ENCODE assay signal across 22 cellular contexts in the genomic region with DNA sequence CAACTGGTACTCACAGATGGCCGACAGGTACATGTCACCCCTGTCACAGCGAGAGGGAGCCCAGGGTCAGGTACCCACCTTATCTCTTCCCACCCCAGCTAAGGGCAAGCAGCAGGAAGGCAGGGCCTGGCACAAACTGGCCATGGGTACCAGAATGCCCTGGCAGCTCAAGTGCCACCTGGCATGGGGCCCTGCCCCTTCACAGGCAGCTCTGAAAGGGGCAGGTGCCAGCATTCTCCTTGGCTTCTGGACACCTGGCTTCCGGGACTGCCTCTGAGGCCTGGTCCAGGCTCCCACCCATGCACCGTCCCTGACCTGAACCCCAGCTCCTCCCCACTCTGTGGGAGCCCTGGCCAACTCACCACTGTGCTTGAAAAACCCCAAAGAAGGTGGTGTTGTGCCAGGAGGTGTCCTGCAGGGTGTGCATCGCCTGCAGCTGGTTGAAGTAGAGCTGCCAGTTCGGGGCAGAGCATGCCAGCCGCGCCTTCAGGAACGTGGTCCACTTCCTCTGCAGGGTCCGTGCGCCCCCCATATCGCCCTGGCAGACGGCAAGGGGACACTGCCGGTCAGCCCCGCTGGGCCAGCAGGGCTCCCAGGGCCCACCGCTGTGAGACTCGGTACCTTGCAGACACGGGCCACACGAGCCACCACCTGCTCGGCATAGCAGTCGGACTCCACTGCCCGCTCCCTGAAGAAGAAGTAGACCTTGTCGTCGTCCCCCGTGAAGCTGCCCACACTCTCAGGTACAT. TPM values are rescaled to one million over a fixed set of nuclear protein-coding genes. Genes with fewer than 3 reads are reported as not detected.
A peak's percentile ranks its signal among the peaks of the same experiment; 100 is the strongest.
DNase-seq lines count a peak whose midpoint lies in the region; ATAC-seq and TF ChIP-seq lines count a peak whose summit lies in the region.
"Had no signal": no experiment of that assay in that cellular context is flagged by ENCODE, and none has a peak within 500 bp of the region (broad histone marks: within the 10 kb centered on the region; RNA-seq: fewer than 3 reads in every experiment).

No MANE protein-coding gene starts in this region.

- ATAC-seq in left lobe of liver (peak; percentile 43), HG03175 (IDR thresholded peaks at IDR 0.05; ENCODE audit: unreplicated experiment) (no peak)
- ATAC-seq: activated CD8-positive, alpha-beta T cell treated with anti-CD3 and anti-CD28 coated beads for 36 hours had no signal

- H3K27me3 ChIP-seq in stomach (peaks cover 0 to 6% (median 0%) of the 10 kb centered on the region in 3 donors), MG63 (no peaks in the 10 kb centered on the region)
- H3K27me3 ChIP-seq: testis had no signal

- WGBS in stomach, 5 donors = 62 to 75% (median 68%) methylated on average over 10 to 25 of the region's 25 CpGs

- intact Hi-C loops in stomach (cut with DNase I; ENCODE audit: low total_unique reads) = loop anchor here (5.0 kb wide), 1 partner anchor 93 kb away; no protein-coding TSS in a partner anchor

- TF ChIP-seq EP300 in stomach (IDR thresholded peaks at IDR 0.05) = no peak

- H3K4me3 ChIP-seq in stomach (no peak overlapping the region), MG63 (no peak overlapping the region)
- H3K4me3 ChIP-seq: testis had no signal

- no peak for TF ChIP-seq CTCF in stomach (IDR thresholded peaks at IDR 0.05)

- DNase-seq in NCI-H2029 treated with DMSO at 0.1 percent for 48 hours (lab: John Stamatoyannopoulos, UW) = peak; percentile 18
- DNase-seq in cerebellum (ENCODE audit: low spot score) = peak; percentile 78
- peak; percentile 88 for DNase-seq in left lobe of liver (ENCODE audit: low spot score)
- DNase-seq in stomach = peak; percentile 85
- DNase-seq in MG63 = no peak
- DNase-seq in NCI-H146 treated with DMSO at 0.1 percent for 48 hours (lab: John Stamatoyannopoulos, UW; ENCODE audit: unreplicated experiment) = no peak
- DNase-seq: activated CD8-positive, alpha-beta T cell treated with anti-CD3 and anti-CD28 coated beads for 36 hours; activated naive CD4-positive, alpha-beta T cell treated with Interleukin-2 at 50 U/mL for 16 hours; activated T-cell treated with anti-CD3 and anti-CD28 coated beads, Interleukin-2, amount 50 U/mL, for 1 hour; CD4-positive, alpha-beta memory T cell; central memory CD4-positive, alpha-beta T cell; DMS79 treated with DMSO at 0.1 percent for 48 hours; effector memory CD4-positive, alpha-beta T cell; glutamatergic neuron; H9; NCI-H2081 treated with DMSO at 0.1 percent for 48 hours; NCI-H510A treated with DMSO at 0.1 percent for 48 hours; occipital lobe; T-helper 9 cell; testis had no signal

- peak overlapping the region in 3 of 5 donors; percentile 26 to 91 (median 34) for H3K27ac ChIP-seq in stomach
- H3K27ac ChIP-seq: KMS-11, testis had no signal

- H3K4me1 ChIP-seq in stomach = peaks cover 46 to 87% (median 58%) of the 10 kb centered on the region in 4 donors

- H3K36me3 ChIP-seq in stomach (peaks cover 62 to 75% (median 71%) of the 10 kb centered on the region in 4 donors), MG63 (peaks cover 50% of the 10 kb centered on the region)

- TF ChIP-seq POLR2A in stomach (IDR thresholded peaks at IDR 0.05) = no peak

- H3K9me3 ChIP-seq in stomach (no peaks in the 10 kb centered on the region), MG63 (no peaks in the 10 kb centered on the region)
- H3K9me3 ChIP-seq: testis had no signal

RNA-seq across cellular contexts. Expression of gene SEMA4C, which starts 5.4 kb away (rescaled TPM):
- 51.0 TPM for total RNA-seq in cerebellum
- total RNA-seq in left lobe of liver = 18.6 TPM
- 10 to 100 TPM; 10.7 to 78.8 (median 24.4) TPM for total RNA-seq in stomach
- polyA plus RNA-seq in stomach = 10 to 100 TPM in 1 of 3 donors, 1 to 10 TPM in 2; 5.7 to 15.8 (median 8.0) TPM
- 12.6 and 16.2 TPM in 2 replicates for total RNA-seq in MG63 (2014; rRNA removed; shearing (Covaris generic); ENCODE audit: low replicate concordance)

RNA-seq across cellular contexts. Expression of gene ANKRD39, which starts 6.7 kb away (rescaled TPM):
- 13.2 TPM for total RNA-seq in cerebellum
- total RNA-seq in left lobe of liver = 9.5 TPM
- total RNA-seq in stomach = 10 to 100 TPM in 3 of 5 donors, 1 to 10 TPM in 2; 2.8 to 32.1 (median 11.3) TPM
- 10 to 100 TPM; 11.5 to 18.0 (median 14.1) TPM for polyA plus RNA-seq in stomach
- total RNA-seq in MG63 (2014; rRNA removed; shearing (Covaris generic); ENCODE audit: low replicate concordance) = 9.2 and 14.1 TPM in 2 replicates

RNA-seq across cellular contexts. Expression of gene ANKRD23, which starts 20.7 kb away (rescaled TPM):
- total RNA-seq in cerebellum (8.0 TPM), left lobe of liver (4.4 TPM), stomach (1 to 10 TPM in 4 of 5 donors, not detected in 1; 1.3 to 3.6 (median 2.0) TPM)
- polyA plus RNA-seq in stomach = 1 to 10 TPM in 2 of 3 donors, under 1 TPM in 1; 1.00 to 2.9 (median 2.4) TPM
- 1.7 and 8.3 TPM in 2 replicates for total RNA-seq in MG63 (2014; rRNA removed; shearing (Covaris generic); ENCODE audit: low replicate concordance)

RNA-seq across cellular contexts. Expression of gene CNNM3, which starts 48.4 kb away (rescaled TPM):
- total RNA-seq in cerebellum (16.1 TPM), left lobe of liver (31.4 TPM), stomach (100 to 1,000 TPM in 1 of 5 donors, 10 to 100 TPM in 3, 1 to 10 TPM in 1; 6.2 to 107 (median 23.3) TPM)
- polyA plus RNA-seq in stomach = 1 to 10 TPM; 4.6 to 8.4 (median 6.3) TPM
- 7.1 and 8.5 TPM in 2 replicates for total RNA-seq in MG63 (2014; rRNA removed; shearing (Covaris generic); ENCODE audit: low replicate concordance)

Comparison
In these comparisons a context has a peak if more than half of its experiments do, and no peak if none do; other contexts are left out.
1. DNase-seq: peak in NCI-H2029 treated with DMSO at 0.1 percent for 48 hours (single experiment), cerebellum (single experiment), left lobe of liver (single experiment) and stomach (single experiment); none in MG63 (single experiment) and NCI-H146 treated with DMSO at 0.1 percent for 48 hours (single experiment).